In genomic region chr14:72909163-72909562, GRCh38 we compare ENCODE assay signal across 21 cellular contexts. TPM values are rescaled to one million over a fixed set of nuclear protein-coding genes. Genes with fewer than 3 reads are reported as not detected.
DNase-seq lines count a peak whose midpoint lies in the region; ATAC-seq and TF ChIP-seq lines count a peak whose summit lies in the region.
"Had no signal": no experiment of that assay in that cellular context is flagged by ENCODE, and none has a peak within 500 bp of the region (broad histone marks: within the 10 kb centered on the region; RNA-seq: fewer than 3 reads in every experiment).

No MANE protein-coding gene starts in this region.

- ATAC-seq in T-helper 17 cell (peak; percentile 64), foreskin keratinocyte (peak; percentile 17), psoas muscle (peak; percentile 36 to 85 (median 75))
- ATAC-seq: stimulated activated naive CD8-positive, alpha-beta T cell treated with anti-CD3 and anti-CD28 coated beads, Interleukin-15, Interleukin-2, amounts not matched to agents 100 U/mL and 50 U/mL, for 24 hours had no signal

- no peaks in the 10 kb centered on the region for H3K36me3 ChIP-seq in psoas muscle (ENCODE audit: insufficient read depth in 1 of 2, low read depth in 1 of 2)
- no peaks in the 10 kb centered on the region for H3K36me3 ChIP-seq in adrenal gland (replicated peaks in 1 of 2)
- H3K36me3 ChIP-seq: neural progenitor cell had no signal

- H3K4me3 Mint-ChIP-seq in T-helper 17 cell: no peak overlapping the region
- H3K4me3 Mint-ChIP-seq: activated B cell treated with CpG ODN at 0.5 μM for 24 hours; activated naive CD8-positive, alpha-beta T cell treated with anti-CD3 and anti-CD28 coated beads, Interleukin-2, amount 10 ng/mL, durations not matched to agents 7 days and 5 days; activated T-helper 1 cell treated with anti-CD3 and anti-CD28 coated beads, Interleukin-12 subunit alpha, Interleukin-12 subunit beta, Interleukin-2, Interleukin-4 antibody, amounts not matched to agents 30 ng/mL and 10 ng/mL and 1 ng/mL, durations not matched to agents 14 hours and 24 hours and 36 hours; CD8-positive, alpha-beta memory T cell; neural progenitor cell had no signal

- TF ChIP-seq CTCF in foreskin keratinocyte (conservative IDR thresholded peaks at IDR 0.05) (no peak), psoas muscle (IDR thresholded peaks at IDR 0.05) (no peak), adrenal gland (IDR thresholded peaks at IDR 0.05) (no peak)

- DNase-seq in AG20443 (ENCODE audit: low spot score) (peak; percentile 51), T-helper 17 cell (no peak), foreskin keratinocyte (peak in 1 of 2 donors; percentile 52), psoas muscle (no peak), adrenal gland (no peak), NCI-H1105 treated with DMSO at 0.1 percent for 48 hours (lab: John Stamatoyannopoulos, UW) (no peak), HCEC 1CT (no peak), NCI-H1694 treated with DMSO at 0.1 percent for 48 hours (lab: John Stamatoyannopoulos, UW) (no peak)
- DNase-seq: activated B cell treated with CpG ODN at 0.5 μM for 24 hours; activated naive CD8-positive, alpha-beta T cell treated with anti-CD3 and anti-CD28 coated beads, Interleukin-2, amount 10 ng/mL, durations not matched to agents 7 days and 5 days; CD8-positive, alpha-beta memory T cell; DMS79 treated with DMSO at 0.1 percent for 48 hours; midbrain; NCI-H2081 treated with DMSO at 0.1 percent for 48 hours; NCI-H526; SHP77 treated with DMSO at 0.1 percent for 48 hours; stimulated activated naive CD8-positive, alpha-beta T cell treated with anti-CD3 and anti-CD28 coated beads, Interleukin-15, Interleukin-2, amounts not matched to agents 100 U/mL and 50 U/mL, for 24 hours; T-helper 1 cell had no signal

- H3K9me3 ChIP-seq in T-helper 17 cell (ENCODE audit: control insufficient read depth, low read length, poor library complexity, severe bottlenecking) (no peaks in the 10 kb centered on the region), psoas muscle (no peaks in the 10 kb centered on the region), adrenal gland (replicated peaks in 1 of 3) (no peaks in the 10 kb centered on the region)

- peaks cover 9% of the 10 kb centered on the region for H3K27me3 Mint-ChIP-seq in T-helper 17 cell
- H3K27me3 Mint-ChIP-seq: activated B cell treated with CpG ODN at 0.5 μM for 24 hours had no signal

- H3K27me3 ChIP-seq in foreskin keratinocyte (no peaks in the 10 kb centered on the region), psoas muscle (ENCODE audit: insufficient read depth in 3 of 3, low read length in 2 of 3) (no peaks in the 10 kb centered on the region), adrenal gland (no peaks in the 10 kb centered on the region)

- intact Hi-C loops in psoas muscle (cut with DNase I) (no loop called here), adrenal gland (cut with DNase I) (no loop called here)

- WGBS in psoas muscle, 3 donors: 29 to 63% (median 36%) methylated on average over 5 of the region's 5 CpGs
- 47 to 58% (median 57%) methylated on average over 5 of the region's 5 CpGs for WGBS in adrenal gland, 4 donors

- peaks cover 22% of the 10 kb centered on the region for H3K4me1 Mint-ChIP-seq in T-helper 17 cell

- TF ChIP-seq POLR2A in adrenal gland (IDR thresholded peaks at IDR 0.05): no peak

- no peaks in the 10 kb centered on the region for H3K4me1 ChIP-seq in foreskin keratinocyte
- H3K4me1 ChIP-seq in psoas muscle: peaks cover 24% of the 10 kb centered on the region
- peaks cover 0 to 13% of the 10 kb centered on the region in 2 donors for H3K4me1 ChIP-seq in adrenal gland (replicated peaks in 1 of 2)

- H3K27ac Mint-ChIP-seq in T-helper 17 cell: no peak overlapping the region
- H3K27ac Mint-ChIP-seq: activated B cell treated with CpG ODN at 0.5 μM for 24 hours; activated naive CD8-positive, alpha-beta T cell treated with anti-CD3 and anti-CD28 coated beads, Interleukin-2, amount 10 ng/mL, durations not matched to agents 7 days and 5 days; activated T-helper 1 cell treated with anti-CD3 and anti-CD28 coated beads, Interleukin-12 subunit alpha, Interleukin-12 subunit beta, Interleukin-2, Interleukin-4 antibody, amounts not matched to agents 30 ng/mL and 10 ng/mL and 1 ng/mL, durations not matched to agents 14 hours and 24 hours and 36 hours; neural progenitor cell had no signal

- H3K4me3 ChIP-seq in psoas muscle (no peak overlapping the region), adrenal gland (no peak overlapping the region)
- H3K4me3 ChIP-seq: hepatocyte, neural progenitor cell had no signal

- H3K36me3 Mint-ChIP-seq in T-helper 17 cell (ENCODE audit: low read depth): no peaks in the 10 kb centered on the region
- H3K36me3 Mint-ChIP-seq: activated naive CD8-positive, alpha-beta T cell treated with anti-CD3 and anti-CD28 coated beads, Interleukin-2, amount 10 ng/mL, durations not matched to agents 7 days and 5 days; CD8-positive, alpha-beta memory T cell; neural progenitor cell had no signal

- H3K27ac ChIP-seq in foreskin keratinocyte (no peak overlapping the region), psoas muscle (peak overlapping the region; percentile 32), adrenal gland (no peak overlapping the region)
- H3K27ac ChIP-seq: hepatocyte, neural progenitor cell had no signal

RNA-seq across cellular contexts. Expression of gene DPF3, which starts 15.3 kb away (rescaled TPM):
- total RNA-seq in T-helper 17 cell: 1 to 10 TPM in 1 of 2 donors, under 1 TPM in 1; 0.13 to 1.2 TPM
- total RNA-seq in foreskin keratinocyte: 0.18 and 0.95 TPM in 2 replicates
- polyA plus RNA-seq in foreskin keratinocyte: 0.10 and 0.26 TPM in 2 replicates
- total RNA-seq in psoas muscle: 10 to 100 TPM; 19.4 to 25.3 (median 23.1) TPM
- polyA plus RNA-seq in psoas muscle: 10 to 100 TPM in 2 of 3 donors, 1 to 10 TPM in 1; 2.3 to 14.9 (median 10.2) TPM
- total RNA-seq in adrenal gland: 1 to 10 TPM in 7 of 8 donors, under 1 TPM in 1; 0.97 to 6.0 (median 3.6) TPM
- polyA plus RNA-seq in adrenal gland: 1 to 10 TPM in 2 of 3 donors, under 1 TPM in 1; 0.91 to 4.6 (median 2.8) TPM

RNA-seq across cellular contexts. Expression of gene DCAF4, which starts 17.1 kb away (rescaled TPM):
- 10 to 100 TPM; 27.0 to 30.7 TPM for total RNA-seq in T-helper 17 cell
- 17.1 and 32.4 TPM in 2 replicates for total RNA-seq in foreskin keratinocyte
- polyA plus RNA-seq in foreskin keratinocyte: 8.6 and 16.5 TPM in 2 replicates
- total RNA-seq in psoas muscle: 10 to 100 TPM; 14.3 to 26.0 (median 18.3) TPM
- polyA plus RNA-seq in psoas muscle: 10 to 100 TPM; 11.1 to 21.4 (median 14.2) TPM
- 10 to 100 TPM; 12.4 to 19.3 (median 16.0) TPM for total RNA-seq in adrenal gland
- 10 to 100 TPM in 2 of 3 donors, 1 to 10 TPM in 1; 7.6 to 16.1 (median 10.3) TPM for polyA plus RNA-seq in adrenal gland

Comparison
In these comparisons a context has a peak if more than half of its experiments do, and no peak if none do; other contexts are left out.
1. ATAC-seq: peak in every context shown above with its lines; median percentile 75 in psoas muscle; 64 in T-helper 17 cell; 17 in foreskin keratinocyte.